In the genomic region with DNA sequence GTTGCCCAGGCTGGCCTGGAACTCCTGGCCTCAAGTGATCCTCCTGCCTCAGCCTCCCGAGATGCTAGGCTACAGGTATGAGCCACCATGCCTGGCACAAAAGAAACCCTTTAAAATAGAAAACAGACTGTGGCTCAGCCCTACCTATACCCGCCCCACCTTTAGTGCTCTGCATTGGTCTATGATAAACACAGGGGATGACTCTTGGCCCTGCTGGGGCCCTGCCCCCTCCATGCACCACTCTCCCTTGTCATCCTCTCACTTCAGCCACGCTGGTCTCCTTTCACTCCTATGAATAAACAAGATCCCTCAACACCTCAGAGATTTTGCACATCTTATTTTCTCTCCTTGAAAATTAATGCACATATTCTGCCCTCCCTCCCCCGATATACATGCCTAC, we compare ENCODE assay signal across 13 cellular contexts.
DNase-seq lines count a peak whose midpoint lies in the region; ATAC-seq and TF ChIP-seq lines count a peak whose summit lies in the region.
"Had no signal": no experiment of that assay in that cellular context is flagged by ENCODE, and none has a peak within 500 bp of the region (broad histone marks: within the 10 kb centered on the region; RNA-seq: fewer than 3 reads in every experiment).

No MANE protein-coding gene starts in this region.

- peaks cover 0 to 10% of the 10 kb centered on the region in 2 donors for H3K36me3 Mint-ChIP-seq in naive B cell

- TF ChIP-seq CTCF in upper lobe of right lung (IDR thresholded peaks at IDR 0.05) (no peak), testis (IDR thresholded peaks at IDR 0.05) (no peak)

- intact Hi-C loops in upper lobe of right lung (cut with DNase I) = no loop called here
- intact Hi-C loops in testis (cut with DNase I; ENCODE audit: low total_unique reads) = no loop called here

- H3K9ac ChIP-seq in adipocyte (ENCODE audit: low read length) = peak overlapping the region; percentile 11
- H3K9ac ChIP-seq: BLaER1 had no signal

- H3K36me3 ChIP-seq in adipocyte (ENCODE audit: control insufficient read depth, insufficient read depth, low read length, severe bottlenecking) (peaks cover 62% of the 10 kb centered on the region), upper lobe of right lung (peaks cover 38% of the 10 kb centered on the region), testis (ENCODE audit: low read depth, missing control alignments) (no peaks in the 10 kb centered on the region)
- H3K36me3 ChIP-seq: BLaER1 had no signal

- DNase-seq in stimulated activated CD4-positive, alpha-beta T cell treated with anti-CD3 and anti-CD28 coated beads, Interleukin-15, amount 100 ng/mL, for 24 hours = peak; percentile 36
- no peak for DNase-seq in stimulated activated CD4-positive, alpha-beta T cell treated with anti-CD3 and anti-CD28 coated beads, Interleukin-2, amount 100 ng/mL, for 24 hours
- no peak for DNase-seq in adipocyte (ENCODE audit: low read depth)
- DNase-seq in naive B cell = no peak
- DNase-seq in upper lobe of right lung = no peak
- DNase-seq in amniotic stem cell (lab: John Stamatoyannopoulos, UW) = no peak
- DNase-seq in testis = no peak
- DNase-seq in mesenteric fat pad (ENCODE audit: low spot score) = no peak
- DNase-seq: activated CD4-positive, CD25-positive, alpha-beta regulatory T cell; amygdala; NCI-H1417; nucleus accumbens had no signal

- H3K27ac Mint-ChIP-seq in naive B cell = peak overlapping the region in 5 of 6 donors; percentile 43 to 92 (median 82)

- H3K4me3 ChIP-seq in adipocyte (ENCODE audit: low read length) (no peak overlapping the region), upper lobe of right lung (no peak overlapping the region), testis (no peak overlapping the region)
- H3K4me3 ChIP-seq: BLaER1 had no signal

- H3K9me3 Mint-ChIP-seq in naive B cell = no peaks in the 10 kb centered on the region

- no peak for TF ChIP-seq POLR2A in testis (IDR thresholded peaks at IDR 0.05)

- H3K27me3 Mint-ChIP-seq in naive B cell = no peaks in the 10 kb centered on the region

- ATAC-seq in naive B cell (ENCODE audit: low read depth in 2 of 2) (no peak), upper lobe of right lung (no peak)

- H3K9me3 ChIP-seq in adipocyte (ENCODE audit: control insufficient read depth, low read length) (no peaks in the 10 kb centered on the region), upper lobe of right lung (no peaks in the 10 kb centered on the region), testis (no peaks in the 10 kb centered on the region)
- H3K9me3 ChIP-seq: BLaER1 had no signal

- H3K4me1 ChIP-seq in adipocyte (ENCODE audit: control insufficient read depth, insufficient read depth, low read length) (peaks cover 38% of the 10 kb centered on the region), upper lobe of right lung (peaks cover 77% of the 10 kb centered on the region), testis (peaks cover 36% of the 10 kb centered on the region)
- H3K4me1 ChIP-seq: BLaER1 had no signal

- H3K27me3 ChIP-seq in adipocyte (replicated peaks; ENCODE audit: control insufficient read depth, insufficient read depth, low read length) = no peaks in the 10 kb centered on the region
- H3K27me3 ChIP-seq in upper lobe of right lung = no peaks in the 10 kb centered on the region
- no peaks in the 10 kb centered on the region for H3K27me3 ChIP-seq in testis
- H3K27me3 ChIP-seq: BLaER1 had no signal

- 93 to 98% methylated on average over 4 of the region's 4 CpGs for WGBS in testis, 2 donors

- peak overlapping the region; percentile 80 for H3K27ac ChIP-seq in upper lobe of right lung
- H3K27ac ChIP-seq in testis = no peak overlapping the region
- H3K27ac ChIP-seq: BLaER1 had no signal

- H3K4me1 Mint-ChIP-seq in naive B cell = peaks cover 46 to 59% (median 47%) of the 10 kb centered on the region in 3 donors

- H3K4me3 Mint-ChIP-seq in naive B cell = peak overlapping the region in 2 of 8 donors; percentile 22 to 77
